ENCODE assay signal across 18 cellular contexts in the genomic region with DNA sequence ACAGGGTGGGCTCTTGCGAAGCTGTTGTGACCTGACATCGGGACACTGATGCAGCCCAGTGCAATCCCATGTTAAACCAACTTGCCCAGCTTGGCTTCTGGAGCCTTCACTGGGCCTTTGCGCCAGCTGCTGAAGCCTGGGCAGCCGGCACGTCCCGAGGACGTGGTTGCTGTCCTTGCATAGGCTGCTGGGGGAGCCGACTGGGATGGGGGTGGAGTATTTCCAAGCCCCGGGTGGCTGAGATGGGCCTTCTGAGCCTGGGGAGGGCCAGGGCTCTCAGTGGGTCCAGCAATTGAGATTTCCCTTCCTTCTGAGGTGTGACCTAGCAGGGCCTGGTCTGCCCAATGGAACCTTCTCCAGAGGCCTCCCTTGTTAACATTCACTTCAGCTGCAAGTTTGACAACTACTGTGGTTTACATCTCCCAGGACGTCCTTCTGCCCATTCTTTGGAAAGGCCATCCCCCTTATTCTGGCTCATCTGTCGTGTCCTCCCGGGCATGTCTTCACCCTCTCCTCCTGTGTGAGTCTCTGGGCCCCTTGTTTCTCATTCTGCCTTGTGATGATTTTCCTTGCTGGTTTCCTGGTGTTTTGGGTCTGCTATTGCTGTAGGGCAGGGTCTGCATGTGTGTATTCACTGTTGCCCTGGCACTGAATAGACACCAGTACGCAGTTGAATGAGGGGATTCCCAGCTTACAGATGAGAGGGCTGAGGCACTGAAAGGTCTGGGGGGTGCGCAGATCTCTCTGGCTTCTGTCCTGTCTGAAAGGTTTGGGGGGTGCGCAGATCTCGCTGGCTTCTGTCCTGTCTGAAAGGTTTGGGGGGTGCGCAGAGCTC. TPM values are rescaled to one million over a fixed set of nuclear protein-coding genes. Genes with fewer than 3 reads are reported as not detected.
DNase-seq lines count a peak whose midpoint lies in the region; ATAC-seq, FAIRE-seq and TF ChIP-seq lines count a peak whose summit lies in the region.
"Had no signal": no experiment of that assay in that cellular context is flagged by ENCODE, and none has a peak within 500 bp of the region (broad histone marks: within the 10 kb centered on the region; RNA-seq: fewer than 3 reads in every experiment).

No MANE protein-coding gene starts in this region.

- H3K4me1 ChIP-seq in CD4-positive, alpha-beta memory T cell (ENCODE audit: insufficient read depth, low read length), result peaks cover 40% of the 10 kb centered on the region
- H3K4me1 ChIP-seq in Panc1 (ENCODE audit: control insufficient read depth, insufficient read depth, low read length) (peaks cover 60% of the 10 kb centered on the region), osteoblast (ENCODE audit: insufficient read depth, low read length) (peaks cover 36% of the 10 kb centered on the region)
- H3K4me1 ChIP-seq: Caco-2 had no signal

- peaks cover 68% of the 10 kb centered on the region for H3K79me2 ChIP-seq in osteoblast (ENCODE audit: insufficient read depth, low read length)

- POLR2A ChIA-PET in CD4-positive, alpha-beta memory T cell (lab: Charles Lee; ENCODE audit: partially characterized antibody), result interaction anchor here (0.6 to 1.9 kb wide), 6 partner anchors 9 to 86 kb away, joined by 3 to 8 read pairs (median 4); no protein-coding TSS in a partner anchor
- POLR2A ChIA-PET in Panc1 (lab: Charles Lee), result interaction anchor here (0.6 kb wide), 1 partner anchor 11 kb away, joined by 3 read pairs; no protein-coding TSS in a partner anchor

- TF ChIP-seq CTCF in Panc1 (IDR thresholded peaks at IDR 0.05) (no peak), osteoblast (IDR thresholded peaks at IDR 0.05; ENCODE audit: extremely low read depth, low read depth, low read length) (no peak)

- H3K27ac ChIP-seq in CD4-positive, alpha-beta memory T cell (ENCODE audit: low read depth, low read length), result peak overlapping the region; percentile 13
- H3K27ac ChIP-seq in Panc1 (ENCODE audit: low read length), result peak overlapping the region; percentile 0; the same call in 1 of the 2 replicates
- H3K27ac ChIP-seq in osteoblast (ENCODE audit: low read depth, low read length), result peak overlapping the region; percentile 28
- H3K27ac ChIP-seq: gastroesophageal sphincter had no signal

- no peaks in the 10 kb centered on the region for H3K27me3 ChIP-seq in CD4-positive, alpha-beta memory T cell (ENCODE audit: insufficient read depth, low read length)
- no peaks in the 10 kb centered on the region for H3K27me3 ChIP-seq in Panc1 (ENCODE audit: control insufficient read depth, insufficient read depth, low read length)
- no peaks in the 10 kb centered on the region for H3K27me3 ChIP-seq in osteoblast (ENCODE audit: insufficient read depth, low read length)
- H3K27me3 ChIP-seq: gastroesophageal sphincter, stomach had no signal

- peaks cover 72% of the 10 kb centered on the region for H4K20me1 ChIP-seq in osteoblast (ENCODE audit: insufficient read depth, low read length)

- no TSS peak for BruUV-seq in Panc1 (replicated peaks; lab: Mats Ljungman, UMichigan)

- no peak overlapping the region for H2AFZ ChIP-seq in osteoblast (ENCODE audit: low read length)

- no peaks in the 10 kb centered on the region for H3K27me3 Mint-ChIP-seq in CD4-positive, alpha-beta memory T cell
- no peaks in the 10 kb centered on the region for H3K27me3 Mint-ChIP-seq in dendritic cell treated with granulocyte-macrophage colony-stimulating factor and Interleukin-4, amounts not matched to agents 40 ng/mL and 50 ng/mL, for 4 days

- peaks cover 34 to 73% (median 49%) of the 10 kb centered on the region in 4 donors for H3K4me1 Mint-ChIP-seq in CD4-positive, alpha-beta memory T cell
- peaks cover 65% of the 10 kb centered on the region for H3K4me1 Mint-ChIP-seq in dendritic cell treated with granulocyte-macrophage colony-stimulating factor and Interleukin-4, amounts not matched to agents 40 ng/mL and 50 ng/mL, for 4 days (ENCODE audit: low read depth)

- peak; percentile 18 for ATAC-seq in Panc1
- ATAC-seq: activated T-cell treated with anti-CD3 and anti-CD28 coated beads, Interleukin-2, amount 50 U/mL, for 4 hours; gastroesophageal sphincter had no signal

- H3K9me3 ChIP-seq in CD4-positive, alpha-beta memory T cell (ENCODE audit: control insufficient read depth in 1 of 2, low read length in 2 of 2), result no peaks in the 10 kb centered on the region
- no peaks in the 10 kb centered on the region for H3K9me3 ChIP-seq in Panc1 (ENCODE audit: control insufficient read depth, insufficient read depth, low read depth, low read length)
- H3K9me3 ChIP-seq in osteoblast (ENCODE audit: low read depth, low read length), result no peaks in the 10 kb centered on the region
- H3K9me3 ChIP-seq: Caco-2, gastroesophageal sphincter, stomach had no signal

- H3K36me3 ChIP-seq in CD4-positive, alpha-beta memory T cell (ENCODE audit: insufficient read depth, low read length), result no peaks in the 10 kb centered on the region
- H3K36me3 ChIP-seq in Panc1 (ENCODE audit: control insufficient read depth, insufficient read depth, low read length), result peaks cover 3% of the 10 kb centered on the region
- H3K36me3 ChIP-seq in osteoblast (ENCODE audit: insufficient read depth, low read length), result peaks cover 28% of the 10 kb centered on the region

- in situ Hi-C loops in Panc1 (cut with HindIII; ENCODE audit: low pct_unique_long_range_greater_than_20kb, low sequenced_read_pairs), result no loop called here

- intact Hi-C loops in CD4-positive, alpha-beta memory T cell (cut with micrococcal nuclease), result loop anchor here (5.0 kb wide), 1 partner anchor 34 kb away; the partner anchor contains the start of gene HAPSTR1
- intact Hi-C loops in Panc1 (cut with micrococcal nuclease; ENCODE audit: unreplicated experiment), result no loop called here
- intact Hi-C loops in dendritic cell treated with granulocyte-macrophage colony-stimulating factor and Interleukin-4, amounts not matched to agents 40 ng/mL and 50 ng/mL, for 4 days (cut with micrococcal nuclease), result loop anchor here (5.0 kb wide), 1 partner anchor 34 kb away; the partner anchor contains the start of gene HAPSTR1

- H3K36me3 Mint-ChIP-seq in CD4-positive, alpha-beta memory T cell, result peaks cover 3 to 28% of the 10 kb centered on the region in 2 donors
- peaks cover 54% of the 10 kb centered on the region for H3K36me3 Mint-ChIP-seq in dendritic cell treated with granulocyte-macrophage colony-stimulating factor and Interleukin-4, amounts not matched to agents 40 ng/mL and 50 ng/mL, for 4 days (ENCODE audit: low read depth)

- peak overlapping the region; percentile 52 to 91 (median 73) for H3K27ac Mint-ChIP-seq in CD4-positive, alpha-beta memory T cell
- peak overlapping the region; percentile 77 for H3K27ac Mint-ChIP-seq in dendritic cell treated with granulocyte-macrophage colony-stimulating factor and Interleukin-4, amounts not matched to agents 40 ng/mL and 50 ng/mL, for 4 days

- H3K4me3 Mint-ChIP-seq in CD4-positive, alpha-beta memory T cell, result peak overlapping the region in 1 of 8 donors; percentile 2
- H3K4me3 Mint-ChIP-seq in dendritic cell treated with granulocyte-macrophage colony-stimulating factor and Interleukin-4, amounts not matched to agents 40 ng/mL and 50 ng/mL, for 4 days, result no peak overlapping the region
- H3K4me3 Mint-ChIP-seq: activated T-cell treated with anti-CD3 and anti-CD28 coated beads, Interleukin-2, amount 50 U/mL, for 4 hours had no signal

- H3K4me3 ChIP-seq in CD4-positive, alpha-beta memory T cell (ENCODE audit: low read length in 2 of 2), result no peak overlapping the region
- H3K4me3 ChIP-seq in Panc1 (ENCODE audit: low read depth in 2 of 2, low read length in 2 of 2), result no peak overlapping the region
- no peak overlapping the region for H3K4me3 ChIP-seq in osteoblast (ENCODE audit: insufficient read depth, low read length)
- H3K4me3 ChIP-seq: gastroesophageal sphincter, stomach had no signal

- no peak for FAIRE-seq in HTR-8/SVneo (lab: Jason Lieb, UNC)
- FAIRE-seq: islet of Langerhans, TTC549 had no signal

- CTCF ChIA-PET in CD4-positive, alpha-beta memory T cell (lab: Charles Lee; ENCODE audit: partially characterized antibody), result interaction anchor here (0.7 to 8.0 kb wide), 4 partner anchors 9 to 117 kb away, joined by 4 to 32 read pairs (median 6); no protein-coding TSS in a partner anchor
- CTCF ChIA-PET in Panc1 (lab: Charles Lee), result interaction anchor here (0.6 kb wide), 1 partner anchor 33 kb away, joined by 6 read pairs; no protein-coding TSS in a partner anchor

- H3K9me3 Mint-ChIP-seq in CD4-positive, alpha-beta memory T cell, result peaks cover 0 to 1% (median 0%) of the 10 kb centered on the region in 8 donors
- H3K9me3 Mint-ChIP-seq in dendritic cell treated with granulocyte-macrophage colony-stimulating factor and Interleukin-4, amounts not matched to agents 40 ng/mL and 50 ng/mL, for 4 days, result no peaks in the 10 kb centered on the region
- H3K9me3 Mint-ChIP-seq: activated T-cell treated with anti-CD3 and anti-CD28 coated beads, Interleukin-2, amount 50 U/mL, for 4 hours had no signal

- no peak for DNase-seq in CD4-positive, alpha-beta memory T cell
- DNase-seq in Panc1 (ENCODE audit: low read depth, low spot score) (no peak), osteoblast (ENCODE audit: insufficient read length, low spot score, missing footprints) (peak; percentile 67), HTR-8/SVneo (ENCODE audit: insufficient read length, low spot score) (no peak), hippocampal formation (lab: John Stamatoyannopoulos, UW) (no peak), cortex of kidney (lab: John Stamatoyannopoulos, UW) (no peak)
- DNase-seq: activated T-cell treated with anti-CD3 and anti-CD28 coated beads, Interleukin-2, amount 50 U/mL, for 4 hours; Caco-2; effector CD8-positive, alpha-beta T cell; KG1; NCI-H1694 treated with DMSO at 0.1 percent for 48 hours; NCI-H69; stimulated activated CD4-positive, alpha-beta T cell treated with anti-CD3 and anti-CD28 coated beads, Interleukin-4, amount 100 ng/mL, for 24 hours; stomach had no signal

- H3K4me2 ChIP-seq in osteoblast (ENCODE audit: insufficient read depth, low read length), result no peak overlapping the region

RNA-seq across cellular contexts. Expression of gene HAPSTR1, which starts 34.4 kb away (rescaled TPM):
- total RNA-seq in CD4-positive, alpha-beta memory T cell, result 10 to 100 TPM; 89.6 to 90.5 TPM
- 10 to 100 TPM in 1 of 2 donors, 1 to 10 TPM in 1; 7.2 to 21.1 TPM for polyA plus RNA-seq in CD4-positive, alpha-beta memory T cell
- total RNA-seq in Panc1 (2021; ENCODE audit: unreplicated experiment) (49.9 TPM), osteoblast (86.3 and 93.4 TPM in 2 replicates)
- polyA plus RNA-seq in Panc1 (2012; ENCODE audit: insufficient read length), result 15.7 TPM
